In the genomic region with DNA sequence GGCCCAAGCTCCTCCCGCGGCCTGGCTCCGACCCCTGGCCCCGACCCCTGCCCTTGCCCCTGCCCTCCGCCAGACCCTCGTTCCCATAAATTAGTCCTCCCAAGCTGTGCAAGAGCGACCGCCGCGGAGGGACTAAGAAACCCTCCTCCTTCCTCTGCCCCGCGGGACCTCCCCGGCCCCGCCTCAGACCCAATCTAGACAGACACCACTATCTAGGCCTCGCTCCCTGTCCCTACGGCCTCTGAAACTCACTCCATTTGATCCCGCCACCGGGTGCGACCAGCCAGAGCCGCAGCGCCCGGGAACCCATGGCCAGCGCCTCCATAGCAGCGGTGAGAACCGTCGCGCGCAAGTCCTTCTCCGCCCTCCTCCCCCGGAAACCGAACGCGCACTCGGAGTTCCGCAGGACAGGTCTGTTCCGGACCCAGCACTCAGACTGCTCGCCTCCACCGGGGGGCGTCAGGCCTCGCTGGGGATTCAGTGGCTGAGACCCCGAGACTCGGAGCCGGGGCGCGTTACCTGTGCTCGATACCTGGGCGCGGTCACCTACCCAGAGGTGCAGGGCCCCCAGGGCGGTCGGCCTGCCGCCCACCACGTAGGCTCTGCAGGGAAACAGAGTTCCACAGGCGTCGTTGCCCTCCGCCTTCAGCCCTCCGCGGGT, we compare ENCODE assay signal across 1 cellular context.
TF ChIP-seq lines count a peak whose summit lies in the region.

A gene (minus strand): TSS at position 331 of the 661 bp plus-strand sequence. CDS start 6 bp downstream, at position 325.

TF ChIP-seq in HepG2, 621 proteins besides CTCF, POLR2A, EP300 and RAD21 (continued from another document and continues in another):
- 0 out of 2 replicates have a peak, but pooled peaks have one; percentile 87 for TF ChIP-seq ZNF713 (CRISPR knock-in tag; IDR thresholded peaks at IDR 0.05)
- TF ChIP-seq, protein P1, sequence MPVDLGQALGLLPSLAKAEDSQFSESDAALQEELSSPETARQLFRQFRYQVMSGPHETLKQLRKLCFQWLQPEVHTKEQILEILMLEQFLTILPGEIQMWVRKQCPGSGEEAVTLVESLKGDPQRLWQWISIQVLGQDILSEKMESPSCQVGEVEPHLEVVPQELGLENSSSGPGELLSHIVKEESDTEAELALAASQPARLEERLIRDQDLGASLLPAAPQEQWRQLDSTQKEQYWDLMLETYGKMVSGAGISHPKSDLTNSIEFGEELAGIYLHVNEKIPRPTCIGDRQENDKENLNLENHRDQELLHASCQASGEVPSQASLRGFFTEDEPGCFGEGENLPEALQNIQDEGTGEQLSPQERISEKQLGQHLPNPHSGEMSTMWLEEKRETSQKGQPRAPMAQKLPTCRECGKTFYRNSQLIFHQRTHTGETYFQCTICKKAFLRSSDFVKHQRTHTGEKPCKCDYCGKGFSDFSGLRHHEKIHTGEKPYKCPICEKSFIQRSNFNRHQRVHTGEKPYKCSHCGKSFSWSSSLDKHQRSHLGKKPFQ (CRISPR knock-in tag; IDR thresholded peaks at IDR 0.05; ENCODE audit: insufficient replicate concordance) = peak; percentile 93
- TF ChIP-seq, protein P2, sequence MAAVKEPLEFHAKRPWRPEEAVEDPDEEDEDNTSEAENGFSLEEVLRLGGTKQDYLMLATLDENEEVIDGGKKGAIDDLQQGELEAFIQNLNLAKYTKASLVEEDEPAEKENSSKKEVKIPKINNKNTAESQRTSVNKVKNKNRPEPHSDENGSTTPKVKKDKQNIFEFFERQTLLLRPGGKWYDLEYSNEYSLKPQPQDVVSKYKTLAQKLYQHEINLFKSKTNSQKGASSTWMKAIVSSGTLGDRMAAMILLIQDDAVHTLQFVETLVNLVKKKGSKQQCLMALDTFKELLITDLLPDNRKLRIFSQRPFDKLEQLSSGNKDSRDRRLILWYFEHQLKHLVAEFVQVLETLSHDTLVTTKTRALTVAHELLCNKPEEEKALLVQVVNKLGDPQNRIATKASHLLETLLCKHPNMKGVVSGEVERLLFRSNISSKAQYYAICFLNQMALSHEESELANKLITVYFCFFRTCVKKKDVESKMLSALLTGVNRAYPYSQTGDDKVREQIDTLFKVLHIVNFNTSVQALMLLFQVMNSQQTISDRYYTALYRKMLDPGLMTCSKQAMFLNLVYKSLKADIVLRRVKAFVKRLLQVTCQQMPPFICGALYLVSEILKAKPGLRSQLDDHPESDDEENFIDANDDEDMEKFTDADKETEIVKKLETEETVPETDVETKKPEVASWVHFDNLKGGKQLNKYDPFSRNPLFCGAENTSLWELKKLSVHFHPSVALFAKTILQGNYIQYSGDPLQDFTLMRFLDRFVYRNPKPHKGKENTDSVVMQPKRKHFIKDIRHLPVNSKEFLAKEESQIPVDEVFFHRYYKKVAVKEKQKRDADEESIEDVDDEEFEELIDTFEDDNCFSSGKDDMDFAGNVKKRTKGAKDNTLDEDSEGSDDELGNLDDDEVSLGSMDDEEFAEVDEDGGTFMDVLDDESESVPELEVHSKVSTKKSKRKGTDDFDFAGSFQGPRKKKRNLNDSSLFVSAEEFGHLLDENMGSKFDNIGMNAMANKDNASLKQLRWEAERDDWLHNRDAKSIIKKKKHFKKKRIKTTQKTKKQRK (IDR thresholded peaks at IDR 0.05; ENCODE audit: low read length) = no peak
- no peak for TF ChIP-seq ZNF766 (CRISPR knock-in tag; IDR thresholded peaks at IDR 0.05; ENCODE audit: borderline replicate concordance)
- 0 out of 2 replicates have a peak, but pooled peaks have one; percentile 24 for TF ChIP-seq CREB1 (IDR thresholded peaks at IDR 0.05)
- no peak for TF ChIP-seq CREB1 (CRISPR knock-in tag; IDR thresholded peaks at IDR 0.05)
- TF ChIP-seq ZNF264 (CRISPR knock-in tag; IDR thresholded peaks at IDR 0.05) = peak; percentile 79
- no peak for TF ChIP-seq ZNF737 (CRISPR knock-in tag; IDR thresholded peaks at IDR 0.05; ENCODE audit: borderline replicate concordance)
- TF ChIP-seq KLF12 (CRISPR knock-in tag; IDR thresholded peaks at IDR 0.05; ENCODE audit: borderline replicate concordance) = peak; percentile 56; the same call in 1 of the 2 replicates
- TF ChIP-seq ZNF383 (CRISPR knock-in tag; IDR thresholded peaks at IDR 0.05; ENCODE audit: borderline replicate concordance) = no peak
- no peak for TF ChIP-seq ZNF343 (CRISPR knock-in tag; IDR thresholded peaks at IDR 0.05)
- no peak for TF ChIP-seq ZSCAN22 (CRISPR knock-in tag; IDR thresholded peaks at IDR 0.05)
- peak; percentile 99 for TF ChIP-seq GATAD1 (CRISPR knock-in tag; IDR thresholded peaks at IDR 0.05)
- TF ChIP-seq, protein P3, sequence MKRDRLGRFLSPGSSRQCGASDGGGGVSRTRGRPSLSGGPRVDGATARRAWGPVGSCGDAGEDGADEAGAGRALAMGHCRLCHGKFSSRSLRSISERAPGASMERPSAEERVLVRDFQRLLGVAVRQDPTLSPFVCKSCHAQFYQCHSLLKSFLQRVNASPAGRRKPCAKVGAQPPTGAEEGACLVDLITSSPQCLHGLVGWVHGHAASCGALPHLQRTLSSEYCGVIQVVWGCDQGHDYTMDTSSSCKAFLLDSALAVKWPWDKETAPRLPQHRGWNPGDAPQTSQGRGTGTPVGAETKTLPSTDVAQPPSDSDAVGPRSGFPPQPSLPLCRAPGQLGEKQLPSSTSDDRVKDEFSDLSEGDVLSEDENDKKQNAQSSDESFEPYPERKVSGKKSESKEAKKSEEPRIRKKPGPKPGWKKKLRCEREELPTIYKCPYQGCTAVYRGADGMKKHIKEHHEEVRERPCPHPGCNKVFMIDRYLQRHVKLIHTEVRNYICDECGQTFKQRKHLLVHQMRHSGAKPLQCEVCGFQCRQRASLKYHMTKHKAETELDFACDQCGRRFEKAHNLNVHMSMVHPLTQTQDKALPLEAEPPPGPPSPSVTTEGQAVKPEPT (CRISPR knock-in tag; IDR thresholded peaks at IDR 0.05; ENCODE audit: low read depth) = no peak
- TF ChIP-seq HMG20B (CRISPR knock-in tag; conservative IDR thresholded peaks at IDR 0.05) = peak; percentile 77; the same call in 1 of the 2 replicates
- TF ChIP-seq, protein P4, sequence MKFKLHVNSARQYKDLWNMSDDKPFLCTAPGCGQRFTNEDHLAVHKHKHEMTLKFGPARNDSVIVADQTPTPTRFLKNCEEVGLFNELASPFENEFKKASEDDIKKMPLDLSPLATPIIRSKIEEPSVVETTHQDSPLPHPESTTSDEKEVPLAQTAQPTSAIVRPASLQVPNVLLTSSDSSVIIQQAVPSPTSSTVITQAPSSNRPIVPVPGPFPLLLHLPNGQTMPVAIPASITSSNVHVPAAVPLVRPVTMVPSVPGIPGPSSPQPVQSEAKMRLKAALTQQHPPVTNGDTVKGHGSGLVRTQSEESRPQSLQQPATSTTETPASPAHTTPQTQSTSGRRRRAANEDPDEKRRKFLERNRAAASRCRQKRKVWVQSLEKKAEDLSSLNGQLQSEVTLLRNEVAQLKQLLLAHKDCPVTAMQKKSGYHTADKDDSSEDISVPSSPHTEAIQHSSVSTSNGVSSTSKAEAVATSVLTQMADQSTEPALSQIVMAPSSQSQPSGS (CRISPR knock-in tag; IDR thresholded peaks at IDR 0.05) = peak; percentile 85
- TF ChIP-seq, protein P5, sequence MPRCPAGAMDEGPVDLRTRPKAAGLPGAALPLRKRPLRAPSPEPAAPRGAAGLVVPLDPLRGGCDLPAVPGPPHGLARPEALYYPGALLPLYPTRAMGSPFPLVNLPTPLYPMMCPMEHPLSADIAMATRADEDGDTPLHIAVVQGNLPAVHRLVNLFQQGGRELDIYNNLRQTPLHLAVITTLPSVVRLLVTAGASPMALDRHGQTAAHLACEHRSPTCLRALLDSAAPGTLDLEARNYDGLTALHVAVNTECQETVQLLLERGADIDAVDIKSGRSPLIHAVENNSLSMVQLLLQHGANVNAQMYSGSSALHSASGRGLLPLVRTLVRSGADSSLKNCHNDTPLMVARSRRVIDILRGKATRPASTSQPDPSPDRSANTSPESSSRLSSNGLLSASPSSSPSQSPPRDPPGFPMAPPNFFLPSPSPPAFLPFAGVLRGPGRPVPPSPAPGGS (CRISPR knock-in tag; IDR thresholded peaks at IDR 0.05) = peak; percentile 69; the same call in 1 of the 2 replicates
- TF ChIP-seq, protein P6, sequence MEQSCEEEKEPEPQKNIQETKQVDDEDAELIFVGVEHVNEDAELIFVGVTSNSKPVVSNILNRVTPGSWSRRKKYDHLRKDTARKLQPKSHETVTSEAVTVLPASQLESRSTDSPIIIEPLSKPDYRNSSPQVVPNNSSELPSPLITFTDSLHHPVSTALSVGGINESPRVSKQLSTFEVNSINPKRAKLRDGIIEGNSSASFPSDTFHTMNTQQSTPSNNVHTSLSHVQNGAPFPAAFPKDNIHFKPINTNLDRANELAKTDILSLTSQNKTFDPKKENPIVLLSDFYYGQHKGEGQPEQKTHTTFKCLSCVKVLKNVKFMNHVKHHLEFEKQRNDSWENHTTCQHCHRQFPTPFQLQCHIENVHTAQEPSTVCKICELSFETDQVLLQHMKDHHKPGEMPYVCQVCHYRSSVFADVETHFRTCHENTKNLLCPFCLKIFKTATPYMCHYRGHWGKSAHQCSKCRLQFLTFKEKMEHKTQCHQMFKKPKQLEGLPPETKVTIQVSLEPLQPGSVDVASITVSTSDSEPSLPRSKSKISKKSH (CRISPR knock-in tag; IDR thresholded peaks at IDR 0.05; ENCODE audit: borderline replicate concordance) = peak; percentile 82; the same call in 1 of the 2 replicates
- TF ChIP-seq, protein P7, sequence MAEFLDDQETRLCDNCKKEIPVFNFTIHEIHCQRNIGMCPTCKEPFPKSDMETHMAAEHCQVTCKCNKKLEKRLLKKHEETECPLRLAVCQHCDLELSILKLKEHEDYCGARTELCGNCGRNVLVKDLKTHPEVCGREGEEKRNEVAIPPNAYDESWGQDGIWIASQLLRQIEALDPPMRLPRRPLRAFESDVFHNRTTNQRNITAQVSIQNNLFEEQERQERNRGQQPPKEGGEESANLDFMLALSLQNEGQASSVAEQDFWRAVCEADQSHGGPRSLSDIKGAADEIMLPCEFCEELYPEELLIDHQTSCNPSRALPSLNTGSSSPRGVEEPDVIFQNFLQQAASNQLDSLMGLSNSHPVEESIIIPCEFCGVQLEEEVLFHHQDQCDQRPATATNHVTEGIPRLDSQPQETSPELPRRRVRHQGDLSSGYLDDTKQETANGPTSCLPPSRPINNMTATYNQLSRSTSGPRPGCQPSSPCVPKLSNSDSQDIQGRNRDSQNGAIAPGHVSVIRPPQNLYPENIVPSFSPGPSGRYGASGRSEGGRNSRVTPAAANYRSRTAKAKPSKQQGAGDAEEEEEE (CRISPR knock-in tag; IDR thresholded peaks at IDR 0.05; ENCODE audit: borderline replicate concordance) = peak; percentile 73; the same call in 1 of the 2 replicates
- TF ChIP-seq ZNF577 (CRISPR knock-in tag; IDR thresholded peaks at IDR 0.05; ENCODE audit: borderline replicate concordance, low read depth) = no peak
- peak; percentile 54; the same call in 1 of the 2 replicates for TF ChIP-seq ZSCAN31 (CRISPR knock-in tag; IDR thresholded peaks at IDR 0.05; ENCODE audit: low read depth)
- TF ChIP-seq ZNF563 (CRISPR knock-in tag; IDR thresholded peaks at IDR 0.05) = peak; percentile 50; the same call in 1 of the 2 replicates
- TF ChIP-seq SRSF4 (IDR thresholded peaks at IDR 0.05; ENCODE audit: low read depth, low read length, poor library complexity, severe bottlenecking) = no peak
- no peak for TF ChIP-seq EZH2 (conservative IDR thresholded peaks at IDR 0.05; ENCODE audit: low read depth, low read length)
- no peak for TF ChIP-seq NAIF1 (CRISPR knock-in tag; IDR thresholded peaks at IDR 0.05; ENCODE audit: borderline replicate concordance)
- TF ChIP-seq POGZ (CRISPR knock-in tag; IDR thresholded peaks at IDR 0.05) = peak; percentile 99
- TF ChIP-seq, protein P8, sequence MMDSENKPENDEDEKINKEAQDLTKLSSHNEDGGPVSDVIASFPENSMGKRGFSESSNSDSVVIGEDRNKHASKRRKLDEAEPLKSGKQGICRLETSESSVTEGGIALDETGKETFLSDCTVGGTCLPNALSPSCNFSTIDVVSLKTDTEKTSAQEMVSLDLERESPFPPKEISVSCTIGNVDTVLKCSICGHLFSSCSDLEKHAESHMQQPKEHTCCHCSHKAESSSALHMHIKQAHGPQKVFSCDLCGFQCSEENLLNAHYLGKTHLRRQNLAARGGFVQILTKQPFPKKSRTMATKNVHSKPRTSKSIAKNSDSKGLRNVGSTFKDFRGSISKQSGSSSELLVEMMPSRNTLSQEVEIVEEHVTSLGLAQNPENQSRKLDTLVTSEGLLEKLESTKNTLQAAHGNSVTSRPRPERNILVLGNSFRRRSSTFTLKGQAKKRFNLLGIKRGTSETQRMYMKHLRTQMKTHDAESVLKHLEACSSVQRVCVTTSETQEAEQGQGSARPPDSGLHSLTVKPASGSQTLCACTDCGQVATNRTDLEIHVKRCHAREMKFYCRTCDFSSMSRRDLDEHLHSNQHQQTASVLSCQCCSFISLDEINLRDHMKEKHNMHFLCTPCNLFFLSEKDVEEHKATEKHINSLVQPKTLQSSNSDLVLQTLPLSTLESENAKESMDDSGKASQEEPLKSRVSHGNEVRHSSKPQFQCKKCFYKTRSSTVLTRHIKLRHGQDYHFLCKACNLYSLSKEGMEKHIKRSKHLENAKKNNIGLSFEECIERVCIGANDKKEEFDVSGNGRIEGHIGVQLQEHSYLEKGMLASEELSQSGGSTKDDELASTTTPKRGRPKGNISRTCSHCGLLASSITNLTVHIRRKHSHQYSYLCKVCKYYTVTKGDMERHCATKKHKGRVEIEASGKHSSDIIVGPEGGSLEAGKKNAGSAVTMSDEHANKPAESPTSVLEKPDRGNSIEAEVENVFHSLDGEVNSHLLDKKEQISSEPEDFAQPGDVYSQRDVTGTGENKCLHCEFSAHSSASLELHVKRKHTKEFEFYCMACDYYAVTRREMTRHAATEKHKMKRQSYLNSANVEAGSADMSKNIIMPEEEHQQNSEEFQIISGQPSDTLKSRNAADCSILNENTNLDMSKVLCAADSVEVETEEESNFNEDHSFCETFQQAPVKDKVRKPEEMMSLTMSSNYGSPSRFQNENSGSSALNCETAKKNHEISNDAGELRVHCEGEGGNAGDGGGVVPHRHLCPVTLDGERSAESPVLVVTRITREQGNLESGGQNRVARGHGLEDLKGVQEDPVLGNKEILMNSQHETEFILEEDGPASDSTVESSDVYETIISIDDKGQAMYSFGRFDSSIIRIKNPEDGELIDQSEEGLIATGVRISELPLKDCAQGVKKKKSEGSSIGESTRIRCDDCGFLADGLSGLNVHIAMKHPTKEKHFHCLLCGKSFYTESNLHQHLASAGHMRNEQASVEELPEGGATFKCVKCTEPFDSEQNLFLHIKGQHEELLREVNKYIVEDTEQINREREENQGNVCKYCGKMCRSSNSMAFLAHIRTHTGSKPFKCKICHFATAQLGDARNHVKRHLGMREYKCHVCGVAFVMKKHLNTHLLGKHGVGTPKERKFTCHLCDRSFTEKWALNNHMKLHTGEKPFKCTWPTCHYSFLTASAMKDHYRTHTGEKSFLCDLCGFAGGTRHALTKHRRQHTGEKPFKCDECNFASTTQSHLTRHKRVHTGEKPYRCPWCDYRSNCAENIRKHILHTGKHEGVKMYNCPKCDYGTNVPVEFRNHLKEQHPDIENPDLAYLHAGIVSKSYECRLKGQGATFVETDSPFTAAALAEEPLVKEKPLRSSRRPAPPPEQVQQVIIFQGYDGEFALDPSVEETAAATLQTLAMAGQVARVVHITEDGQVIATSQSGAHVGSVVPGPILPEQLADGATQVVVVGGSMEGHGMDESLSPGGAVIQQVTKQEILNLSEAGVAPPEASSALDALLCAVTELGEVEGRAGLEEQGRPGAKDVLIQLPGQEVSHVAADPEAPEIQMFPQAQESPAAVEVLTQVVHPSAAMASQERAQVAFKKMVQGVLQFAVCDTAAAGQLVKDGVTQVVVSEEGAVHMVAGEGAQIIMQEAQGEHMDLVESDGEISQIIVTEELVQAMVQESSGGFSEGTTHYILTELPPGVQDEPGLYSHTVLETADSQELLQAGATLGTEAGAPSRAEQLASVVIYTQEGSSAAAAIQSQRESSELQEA (CRISPR knock-in tag; IDR thresholded peaks at IDR 0.05; ENCODE audit: not compliant biosample characterization) = peak; percentile 81
- TF ChIP-seq ZNF775 (CRISPR knock-in tag; IDR thresholded peaks at IDR 0.05; ENCODE audit: borderline replicate concordance) = no peak
- 0 out of 2 replicates have a peak, but pooled peaks have one; percentile 44 for TF ChIP-seq SMAD3 (CRISPR knock-in tag; IDR thresholded peaks at IDR 0.05)
